In genomic region chr16:3965306-3965705, GRCh38 we compare ENCODE assay signal across 1 cellular context.
TF ChIP-seq lines count a peak whose summit lies in the region.

No MANE protein-coding gene starts in this region.

TF ChIP-seq in H1, 55 proteins besides CTCF, POLR2A, EP300 and RAD21 (continued from another document):
- TF ChIP-seq CHD7 (IDR thresholded peaks at IDR 0.05; ENCODE audit: insufficient replicate concordance, low read length), result no peak
- TF ChIP-seq RNF2 (IDR thresholded peaks at IDR 0.05; ENCODE audit: borderline replicate concordance, low read depth, low read length, missing control alignments, poor library complexity, severe bottlenecking), result no peak
- TF ChIP-seq KDM4A (IDR thresholded peaks at IDR 0.05; ENCODE audit: low read depth, low read length, severe bottlenecking), result no peak
- TF ChIP-seq CBX5 (IDR thresholded peaks at IDR 0.05; ENCODE audit: low read depth, low read length), result no peak
- TF ChIP-seq MAFK (IDR thresholded peaks at IDR 0.05; ENCODE audit: low read depth, low read length), result no peak
- no peak for TF ChIP-seq KDM5A (IDR thresholded peaks at IDR 0.05; ENCODE audit: low read length)
- no peak for TF ChIP-seq ATF2 (IDR thresholded peaks at IDR 0.05; ENCODE audit: low read length)
- no peak for TF ChIP-seq SAP30 (IDR thresholded peaks at IDR 0.05; ENCODE audit: insufficient read depth, insufficient replicate concordance, low read length)
- TF ChIP-seq BCL11A (IDR thresholded peaks at IDR 0.05; ENCODE audit: low read depth in 2 of 2, low read length in 2 of 2), result no peak
